ENCODE assay signal across 16 cellular contexts in genomic region chr1:29855761-29856160, GRCh38.
"Had no signal": no experiment of that assay in that cellular context is flagged by ENCODE, and none has a peak within 500 bp of the region (broad histone marks: within the 10 kb centered on the region; RNA-seq: fewer than 3 reads in every experiment).

No MANE protein-coding gene starts in this region.

- H3K4me3 ChIP-seq: body of pancreas, stomach had no signal

- H3K9me3 ChIP-seq: body of pancreas had no signal

- H3K27ac ChIP-seq: body of pancreas, stomach had no signal

- H3K27ac Mint-ChIP-seq: activated CD8-positive, alpha-beta memory T cell treated with anti-CD3 and anti-CD28 coated beads, Interleukin-2, amount 10 ng/mL, durations not matched to agents 7 days and 5 days; activated naive CD4-positive, alpha-beta T cell treated with anti-CD3 and anti-CD28 coated beads, Interleukin-2, amount 50 U/mL, for 72 hours; activated T-cell treated with anti-CD3 and anti-CD28 coated beads, Interleukin-2, amount 50 U/mL, for 24 hours; dendritic cell treated with granulocyte-macrophage colony-stimulating factor and Interleukin-4, amounts not matched to agents 40 ng/mL and 50 ng/mL, for 4 days; nephron had no signal

- H3K27me3 ChIP-seq: body of pancreas had no signal

- H3K4me3 Mint-ChIP-seq: activated CD8-positive, alpha-beta memory T cell treated with anti-CD3 and anti-CD28 coated beads, Interleukin-2, amount 10 ng/mL, durations not matched to agents 7 days and 5 days; activated T-cell treated with anti-CD3 and anti-CD28 coated beads, Interleukin-2, amount 50 U/mL, for 24 hours; central memory CD8-positive, alpha-beta T cell; dendritic cell treated with granulocyte-macrophage colony-stimulating factor and Interleukin-4, amounts not matched to agents 40 ng/mL and 50 ng/mL, for 4 days; nephron had no signal

- DNase-seq: activated CD4-positive, alpha-beta T cell treated with anti-CD3 and anti-CD28 coated beads for 1 hour; activated CD4-positive, alpha-beta T cell treated with anti-CD3 and anti-CD28 coated beads, Interleukin-2, amount 50 U/mL, for 48 hours; activated CD8-positive, alpha-beta memory T cell treated with anti-CD3 and anti-CD28 coated beads, Interleukin-2, amount 10 ng/mL, durations not matched to agents 7 days and 5 days; activated effector memory CD4-positive, alpha-beta T cell treated with anti-CD3 and anti-CD28 coated beads, Interleukin-2, amount 50 U/mL, for 16 hours; activated T-cell treated with anti-CD3 and anti-CD28 coated beads, Interleukin-2, amount 50 U/mL, for 24 hours; amniotic stem cell; body of pancreas; erythroblast; hippocampal formation; mammary epithelial cell; stomach; T-helper 9 cell had no signal

- H3K36me3 ChIP-seq: stomach had no signal

- H3K36me3 Mint-ChIP-seq: activated CD8-positive, alpha-beta memory T cell treated with anti-CD3 and anti-CD28 coated beads, Interleukin-2, amount 10 ng/mL, durations not matched to agents 7 days and 5 days had no signal

- H3K4me1 ChIP-seq: stomach had no signal

- H3K4me1 Mint-ChIP-seq: activated CD8-positive, alpha-beta memory T cell treated with anti-CD3 and anti-CD28 coated beads, Interleukin-2, amount 10 ng/mL, durations not matched to agents 7 days and 5 days had no signal

- ATAC-seq: activated CD8-positive, alpha-beta memory T cell treated with anti-CD3 and anti-CD28 coated beads, Interleukin-2, amount 10 ng/mL, durations not matched to agents 7 days and 5 days; activated naive CD4-positive, alpha-beta T cell treated with anti-CD3 and anti-CD28 coated beads, Interleukin-2, amount 50 U/mL, for 72 hours; body of pancreas had no signal
